ENCODE assay signal across 14 cellular contexts in genomic region chr9:14270358-14271077, GRCh38. TPM values are rescaled to one million over a fixed set of nuclear protein-coding genes. Genes with fewer than 3 reads are reported as not detected.
A peak's percentile ranks its signal among the peaks of the same experiment; 100 is the strongest.
DNase-seq lines count a peak whose midpoint lies in the region; FAIRE-seq and TF ChIP-seq lines count a peak whose summit lies in the region.
"Had no signal": no experiment of that assay in that cellular context is flagged by ENCODE, and none has a peak within 500 bp of the region (broad histone marks: within the 10 kb centered on the region; RNA-seq: fewer than 3 reads in every experiment).

No MANE protein-coding gene starts in this region.

- H3K4me2 ChIP-seq in H1 (ENCODE audit: insufficient read depth in 1 of 2, low read depth in 2 of 2, low read length in 2 of 2), result no peak overlapping the region

- H2AK5ac ChIP-seq in H1 (ENCODE audit: low read depth, low read length), result no peak overlapping the region

- TF ChIP-seq EP300 in H1 (IDR thresholded peaks at IDR 0.05; ENCODE audit: borderline replicate concordance in 1 of 2, low read depth in 2 of 2, low read length in 2 of 2), result no peak

- no peaks in the 10 kb centered on the region for H3K9me3 ChIP-seq in left ventricle myocardium inferior (replicated peaks)
- H3K9me3 ChIP-seq in H1 (ENCODE audit: insufficient read depth in 2 of 2, low read depth in 1 of 2, low read length in 1 of 2), result no peaks in the 10 kb centered on the region
- H3K9me3 ChIP-seq in muscle layer of colon (ENCODE audit: low read length), result no peaks in the 10 kb centered on the region

- H3K18ac ChIP-seq in H1 (ENCODE audit: extremely low read depth, low read length), result no peak overlapping the region; the same call in 1 of the 2 replicates

- DNase-seq in left ventricle myocardium inferior (no peak), cardiac septum (ENCODE audit: low spot score) (no peak), H1 (ENCODE audit: low read depth in 1 of 2, low spot score in 2 of 2) (no peak), T-helper 1 cell (no peak), HEK293T (ENCODE audit: extremely low spot score) (no peak)
- DNase-seq in activated effector memory CD4-positive, alpha-beta T cell treated with Interleukin-2 at 50 U/mL for 16 hours, result no peak
- no peak for DNase-seq in stimulated activated CD4-positive, alpha-beta T cell treated with anti-CD3 and anti-CD28 coated beads, Interleukin-4, amount 100 ng/mL, for 4 hours
- DNase-seq: effector memory CD4-positive, alpha-beta T cell; HCEC 1CT; Karpas-422; SIG-M5 had no signal

- H3K56ac ChIP-seq in H1 (replicated peaks; ENCODE audit: insufficient read length, low read depth, low read length), result no peak overlapping the region

- FAIRE-seq in H1 (lab: Jason Lieb, UNC), result peak; percentile 88

- no peak overlapping the region for H4K5ac ChIP-seq in H1 (ENCODE audit: insufficient read length, low read depth, low read length)

- H2BK5ac ChIP-seq in H1 (ENCODE audit: low read depth, low read length), result no peak overlapping the region

- no peaks in the 10 kb centered on the region for H4K20me1 ChIP-seq in H1 (replicated peaks in 1 of 2; ENCODE audit: control insufficient read depth in 1 of 2, insufficient read depth in 2 of 2, low read length in 2 of 2)

- POLR2A ChIA-PET in H1 (lab: Charles Lee; ENCODE audit: partially characterized antibody), result interaction anchor here (0.7 to 0.8 kb wide), 2 partner anchors 24 to 46 kb away, joined by 3 to 5 read pairs; no protein-coding TSS in a partner anchor
- POLR2A ChIA-PET in HEK293T (lab: Yijun Ruan, JAX), result no interaction called here

- no peaks in the 10 kb centered on the region for H3K27me3 ChIP-seq in left ventricle myocardium inferior (ENCODE audit: low read depth)
- no peaks in the 10 kb centered on the region for H3K27me3 ChIP-seq in H1 (replicated peaks in 1 of 4; ENCODE audit: control insufficient read depth in 3 of 4, extremely low read depth in 1 of 4, insufficient read depth in 3 of 4, low read length in 3 of 4)
- no peaks in the 10 kb centered on the region for H3K27me3 ChIP-seq in muscle layer of colon (ENCODE audit: control insufficient read depth in 1 of 2, insufficient read depth in 2 of 2, low read length in 2 of 2)

- no peak overlapping the region for H4K91ac ChIP-seq in H1 (replicated peaks; ENCODE audit: insufficient read length, low read length)

- H3K23ac ChIP-seq in H1 (ENCODE audit: insufficient read length), result no peak overlapping the region

- H3K23me2 ChIP-seq in H1 (ENCODE audit: low read depth, low read length), result peaks cover 4% of the 10 kb centered on the region; the same call in 1 of the 2 replicates

- no peak overlapping the region for H3K4ac ChIP-seq in H1 (replicated peaks; ENCODE audit: insufficient read length, low read depth, low read length)

- peak overlapping the region; percentile 12; the same call in 1 of the 2 replicates for H2BK12ac ChIP-seq in H1 (ENCODE audit: low read depth, low read length)

- no peak overlapping the region for H4K8ac ChIP-seq in H1 (ENCODE audit: extremely low read depth, insufficient read depth, low read length)

- H3K4me3 ChIP-seq in left ventricle myocardium inferior, result no peak overlapping the region
- no peak overlapping the region for H3K4me3 ChIP-seq in H1 (ENCODE audit: extremely low read depth in 1 of 4, insufficient read depth in 2 of 4, low read depth in 3 of 4, low read length in 4 of 4)
- H3K4me3 ChIP-seq in muscle layer of colon (ENCODE audit: low read depth in 1 of 2, low read length in 2 of 2), result no peak overlapping the region

- H3K79me1 ChIP-seq in H1 (ENCODE audit: low read depth, low read length), result no peaks in the 10 kb centered on the region; the same call in 1 of the 2 replicates

- H2BK20ac ChIP-seq in H1 (ENCODE audit: low read length), result no peak overlapping the region; the same call in 1 of the 2 replicates

- peak overlapping the region; percentile 68 for H3K27ac ChIP-seq in left ventricle myocardium inferior (replicated peaks)
- no peak overlapping the region for H3K27ac ChIP-seq in H1 (ENCODE audit: low read depth, low read length)
- H3K27ac ChIP-seq in muscle layer of colon (ENCODE audit: low read depth, low read length), result peak overlapping the region; percentile 47
- H3K27ac ChIP-seq: VCaP had no signal

- H2AFZ ChIP-seq in H1 (ENCODE audit: low read length), result no peak overlapping the region

- no peak for TF ChIP-seq RAD21 in H1 (IDR thresholded peaks at IDR 0.05 in 1 of 2, conservative IDR thresholded peaks at IDR 0.05 in 1 of 2; ENCODE audit: low read depth in 2 of 2, low read length in 2 of 2)

- H3K4me1 ChIP-seq in left ventricle myocardium inferior (peaks cover 81% of the 10 kb centered on the region), H1 (replicated peaks in 1 of 4; ENCODE audit: control insufficient read depth in 3 of 4, insufficient read depth in 4 of 4, low read length in 3 of 4) (peaks cover 6 to 24% (median 19%) of the 10 kb centered on the region in 4 experiments), muscle layer of colon (ENCODE audit: insufficient read depth, low read length) (peaks cover 56% of the 10 kb centered on the region)

- intact Hi-C loops in left ventricle myocardium inferior (cut with micrococcal nuclease), result no loop called here
- intact Hi-C loops in cardiac septum (cut with DNase I), result loop anchor here (5.0 kb wide), 1 partner anchor 42 kb away; the partner anchor contains the start of gene NFIB

- peaks cover 0 to 13% of the 10 kb centered on the region in 2 experiments; a peak in 2 of 4 replicates for H3K79me2 ChIP-seq in H1 (ENCODE audit: control insufficient read depth in 1 of 2, insufficient read depth in 2 of 2, low read length in 2 of 2)

- no peak overlapping the region for H2BK15ac ChIP-seq in H1 (ENCODE audit: low read length)

- H3K36me3 ChIP-seq in left ventricle myocardium inferior, result no peaks in the 10 kb centered on the region
- H3K36me3 ChIP-seq in H1 (ENCODE audit: control insufficient read depth in 2 of 4, insufficient read depth in 4 of 4, low read length in 3 of 4), result no peaks in the 10 kb centered on the region
- no peaks in the 10 kb centered on the region for H3K36me3 ChIP-seq in muscle layer of colon (ENCODE audit: insufficient read depth, low read length)

- WGBS in H1 (ENCODE audit: extremely low coverage in 1 of 2, insufficient coverage in 1 of 2, insufficient read length in 1 of 2, insufficient replicate concordance in 2 of 2, low coverage in 1 of 2, low lambda C conversion rate in 2 of 2, missing lambda C conversion rate in 1 of 2), 2 experiments, result 67% methylated on average over 4 of the region's 4 CpGs; no CpG with 5 or more reads in 1 of the 2 experiments

- H3K9ac ChIP-seq in H1 (replicated peaks in 1 of 4; ENCODE audit: extremely low read depth in 1 of 4, low read depth in 3 of 4, low read length in 3 of 4) (no peak overlapping the region), muscle layer of colon (ENCODE audit: low read length) (no peak overlapping the region)

- CTCF ChIA-PET in H1 (lab: Charles Lee; ENCODE audit: partially characterized antibody), result interaction anchor here (0.6 kb wide), 1 partner anchor 322 kb away, joined by 5 read pairs; no protein-coding TSS in a partner anchor
- CTCF ChIA-PET in HEK293T (lab: Yijun Ruan, JAX), result no interaction called here

- no peak overlapping the region for H2BK120ac ChIP-seq in H1 (replicated peaks; ENCODE audit: low read depth, low read length)

- no peak for TF ChIP-seq CTCF in left ventricle myocardium inferior (IDR thresholded peaks at IDR 0.05; ENCODE audit: borderline replicate concordance)
- no peak for TF ChIP-seq CTCF in H1 (IDR thresholded peaks at IDR 0.05; ENCODE audit: control extremely low read depth in 1 of 3, insufficient read depth in 1 of 3, low read depth in 1 of 3, low read length in 3 of 3)

- TF ChIP-seq POLR2A in H1 (IDR thresholded peaks at IDR 0.05; ENCODE audit: control extremely low read depth in 1 of 2, low read depth in 2 of 2, low read length in 2 of 2), result no peak

- no peak overlapping the region for H3K14ac ChIP-seq in H1 (ENCODE audit: insufficient read length)

TF ChIP-seq in H1, 55 proteins besides CTCF, POLR2A, EP300 and RAD21 (continues in another document):
- no peak for TF ChIP-seq USF2 (IDR thresholded peaks at IDR 0.05; ENCODE audit: low read length)
- no peak for TF ChIP-seq SIRT6 (IDR thresholded peaks at IDR 0.05; ENCODE audit: low read length)
- TF ChIP-seq YY1 (IDR thresholded peaks at IDR 0.05; ENCODE audit: low read depth, low read length), result no peak
- no peak for TF ChIP-seq EGR1 (IDR thresholded peaks at IDR 0.05; ENCODE audit: borderline replicate concordance, low read depth, low read length)
- no peak for TF ChIP-seq JUND (IDR thresholded peaks at IDR 0.05; ENCODE audit: low read length)

TF ChIP-seq in HEK293T, 16 proteins besides CTCF, POLR2A, EP300 and RAD21 (continues in another document):
- TF ChIP-seq FOXA1 (IDR thresholded peaks at IDR 0.05) (no peak), CTBP1 (IDR thresholded peaks at IDR 0.05; ENCODE audit: borderline replicate concordance) (no peak), ZNF384 (IDR thresholded peaks at IDR 0.05) (no peak), LEF1 (IDR thresholded peaks at IDR 0.05; ENCODE audit: borderline replicate concordance) (no peak), BHLHE40 (IDR thresholded peaks at IDR 0.05; ENCODE audit: borderline replicate concordance) (no peak), FOXK2 (IDR thresholded peaks at IDR 0.05) (no peak), TARDBP (IDR thresholded peaks at IDR 0.05) (no peak), SUZ12 (IDR thresholded peaks at IDR 0.05) (no peak), L3MBTL2 (conservative IDR thresholded peaks at IDR 0.05) (no peak), NFRKB (IDR thresholded peaks at IDR 0.05) (no peak), HDGF (IDR thresholded peaks at IDR 0.05; ENCODE audit: borderline replicate concordance) (no peak)

RNA-seq across cellular contexts. Expression of gene NFIB, which starts 43.4 kb away (rescaled TPM):
- total RNA-seq in left ventricle myocardium inferior (110 TPM), cardiac septum (129 TPM)
- 11.6 and 13.1 TPM in 2 replicates for total RNA-seq in H1 (2021; fragmentation: NEBNext Ultra II Directional; extraction: Animal tissue kit (Norgen Biotek cat#: 25700))
- 2.1 and 2.6 TPM in 2 replicates for polyA plus RNA-seq in H1 (2011; rRNA removed)
- polyA plus RNA-seq in H1 (2011; cell fraction: cytosol; rRNA removed), result 2.1 TPM
- 14.2 TPM for polyA plus RNA-seq in H1 (2011; cell fraction: nucleus; rRNA removed)
- 3.8 to 6.3 TPM (median 4.5 TPM) in 4 replicates for polyA plus RNA-seq in H1 (2012, experiment 1 of 2)
- 0.62 TPM for polyA plus RNA-seq in H1 (2012, experiment 2 of 2)
- 5.5 TPM for polyA plus RNA-seq in H1 (2013, experiment 1 of 2)
- polyA plus RNA-seq in H1 (2013, experiment 2 of 2), result 4.7 TPM
- polyA minus RNA-seq in H1 (2011; rRNA and poly(A)+ RNA removed), result 25.7 and 40.9 TPM in 2 replicates
- polyA minus RNA-seq in H1 (2011; cell fraction: cytosol; rRNA and poly(A)+ RNA removed), result 4.4 TPM
- 54.6 TPM for polyA minus RNA-seq in H1 (2011; cell fraction: nucleus; rRNA and poly(A)+ RNA removed)
- total RNA-seq: activated T-helper 2 cell treated with anti-CD3 and anti-CD28 coated beads, Interferon-gamma antibody, Interleukin-2, Interleukin-4, amounts not matched to agents 10 μg/mL and 5 μg/mL and 100 μg/mL, durations not matched to agents 14 hours and 24 hours and 36 hours had no signal
